Comparison of ENCODE assay signal across 13 cellular contexts in the genomic region with DNA sequence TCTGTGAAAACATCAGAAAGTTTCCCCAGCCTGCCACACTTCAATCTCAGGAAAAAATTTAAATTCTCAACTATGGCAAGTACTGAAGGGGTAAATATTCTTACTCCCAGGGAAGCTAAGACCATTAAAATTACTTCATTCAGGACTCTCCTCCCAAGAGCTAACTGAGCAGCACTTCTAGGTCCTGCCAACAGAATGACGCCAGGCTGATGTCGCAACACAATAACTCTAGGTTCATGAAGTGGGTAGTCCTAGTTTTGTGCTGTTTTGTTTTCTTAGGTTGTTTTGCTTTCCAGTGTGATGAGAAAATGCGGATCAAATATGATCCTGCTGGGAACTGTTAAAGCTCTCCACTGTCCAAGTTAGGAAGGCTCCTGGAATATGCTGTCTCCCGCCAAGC.
A peak's percentile ranks its signal among the peaks of the same experiment; 100 is the strongest.
DNase-seq lines count a peak whose midpoint lies in the region; ATAC-seq and TF ChIP-seq lines count a peak whose summit lies in the region.
"Had no signal": no experiment of that assay in that cellular context is flagged by ENCODE, and none has a peak within 500 bp of the region (broad histone marks: within the 10 kb centered on the region; RNA-seq: fewer than 3 reads in every experiment).

No MANE protein-coding gene starts in this region.

- no peaks in the 10 kb centered on the region for H3K36me3 ChIP-seq in lower lobe of right lung

- H3K4me1 ChIP-seq in lower lobe of right lung: no peaks in the 10 kb centered on the region

- DNase-seq in AG09309 (ENCODE audit: low read depth): peak; percentile 3
- peak; percentile 20 for DNase-seq in M059J (ENCODE audit: low read depth)
- peak; percentile 65 for DNase-seq in brain pericyte (ENCODE audit: low read depth, low spot score)
- peak; percentile 69 for DNase-seq in lower lobe of right lung
- no peak for DNase-seq in NCI-H2029 treated with DMSO at 0.1 percent for 48 hours (lab: John Stamatoyannopoulos, UW)
- no peak for DNase-seq in stimulated activated CD4-positive, alpha-beta T cell treated with anti-CD3 and anti-CD28 coated beads, Interleukin-12 subunit alpha, Interleukin-12 subunit beta, amount 100 ng/mL, for 4 hours
- DNase-seq in NCI-H69 (lab: John Stamatoyannopoulos, UW): no peak
- no peak for DNase-seq in substantia nigra (lab: John Stamatoyannopoulos, UW)
- DNase-seq: activated CD4-positive, alpha-beta T cell treated with anti-CD3 and anti-CD28 coated beads for 36 hours; activated T-cell treated with anti-CD3 and anti-CD28 coated beads, Interleukin-2, amount 50 U/mL, for 48 hours; HFFc6; stimulated activated CD4-positive, alpha-beta T cell treated with anti-CD3 and anti-CD28 coated beads, Interleukin-4, amount 100 ng/mL, for 4 hours; stimulated activated naive CD4-positive, alpha-beta T cell had no signal

- TF ChIP-seq CTCF in AG09309 (IDR thresholded peaks at IDR 0.05; ENCODE audit: control insufficient read depth, insufficient read depth, low read depth, low read length, missing control alignments) (no peak), lower lobe of right lung (IDR thresholded peaks at IDR 0.05) (no peak)

- intact Hi-C loops in lower lobe of right lung (cut with DNase I): no loop called here

- no peaks in the 10 kb centered on the region for H3K27me3 ChIP-seq in lower lobe of right lung (ENCODE audit: low read depth)

- H3K27ac ChIP-seq in lower lobe of right lung: no peak overlapping the region
- no peak overlapping the region for H3K27ac ChIP-seq in substantia nigra (ENCODE audit: low read depth, low read length, poor library complexity, severe bottlenecking)

- no peak overlapping the region for H3K4me3 ChIP-seq in AG09309 (ENCODE audit: control insufficient read depth, low read depth, low read length)
- no peak overlapping the region for H3K4me3 ChIP-seq in lower lobe of right lung

- peak; percentile 85 to 93 for ATAC-seq in lower lobe of right lung
- ATAC-seq: activated CD4-positive, alpha-beta T cell treated with anti-CD3 and anti-CD28 coated beads for 36 hours had no signal

- no peaks in the 10 kb centered on the region for H3K9me3 ChIP-seq in lower lobe of right lung

Comparison
In these comparisons a context has a peak if more than half of its experiments do, and no peak if none do; other contexts are left out.
1. DNase-seq: peak in AG09309 (single experiment), M059J (single experiment), brain pericyte (single experiment) and lower lobe of right lung (single experiment); none in NCI-H2029 treated with DMSO at 0.1 percent for 48 hours (single experiment), stimulated activated CD4-positive, alpha-beta T cell treated with anti-CD3 and anti-CD28 coated beads, Interleukin-12 subunit alpha, Interleukin-12 subunit beta, amount 100 ng/mL, for 4 hours (single experiment), NCI-H69 (single experiment) and substantia nigra (0 of 49).